ENCODE assay signal across 17 cellular contexts in the genomic region with DNA sequence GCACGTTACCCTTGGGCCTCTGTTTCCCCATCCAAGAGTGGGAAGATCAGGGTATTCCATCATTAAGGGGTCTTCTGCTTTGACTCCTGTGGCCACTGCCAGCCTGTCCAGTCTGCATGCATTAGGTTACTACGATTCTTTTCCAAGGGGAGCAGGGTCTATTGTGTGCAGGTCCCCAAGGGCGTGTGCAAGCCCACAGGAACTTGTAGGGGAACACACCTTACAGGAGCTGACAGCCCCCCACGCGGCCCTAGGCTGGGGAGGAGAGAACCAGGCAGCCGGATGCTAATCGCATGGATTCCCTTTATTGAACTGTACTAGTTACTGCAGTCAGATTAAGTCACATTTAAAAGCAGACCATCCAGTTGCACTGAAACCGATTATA.
DNase-seq lines count a peak whose midpoint lies in the region; ATAC-seq, FAIRE-seq and TF ChIP-seq lines count a peak whose summit lies in the region.
"Had no signal": no experiment of that assay in that cellular context is flagged by ENCODE, and none has a peak within 500 bp of the region (broad histone marks: within the 10 kb centered on the region; RNA-seq: fewer than 3 reads in every experiment).

No MANE protein-coding gene starts in this region.

- H3K9me3 Mint-ChIP-seq in neural progenitor cell, result peaks cover 4% of the 10 kb centered on the region
- H3K9me3 Mint-ChIP-seq: H9 had no signal

- no peak overlapping the region for H3K27ac ChIP-seq in RWPE2 (ENCODE audit: poor library complexity, severe bottlenecking)
- H3K27ac ChIP-seq in neural progenitor cell, result no peak overlapping the region
- no peak overlapping the region for H3K27ac ChIP-seq in tibial artery
- no peak overlapping the region for H3K27ac ChIP-seq in kidney (ENCODE audit: low read depth in 2 of 2, low read length in 2 of 2)
- H3K27ac ChIP-seq: 22Rv1 had no signal

- H3K4me3 ChIP-seq in RWPE2 (ENCODE audit: severe bottlenecking) (no peak overlapping the region), neural progenitor cell (no peak overlapping the region), tibial artery (no peak overlapping the region), kidney (ENCODE audit: low read length in 2 of 2) (no peak overlapping the region)
- H3K4me3 ChIP-seq: BLaER1 had no signal

- H3K36me3 Mint-ChIP-seq in neural progenitor cell, result peaks cover 28% of the 10 kb centered on the region
- H3K36me3 Mint-ChIP-seq: CD8-positive, alpha-beta memory T cell had no signal

- DNase-seq in NCI-H82 (lab: John Stamatoyannopoulos, UW), result peak; percentile 58
- DNase-seq in NCI-H82 treated with DMSO at 0.1 percent for 48 hours (lab: John Stamatoyannopoulos, UW; ENCODE audit: unreplicated experiment), result no peak
- peak; percentile 19 for DNase-seq in RWPE2 (ENCODE audit: low spot score)
- no peak for DNase-seq in neural progenitor cell (ENCODE audit: low spot score)
- peak; percentile 4 to 31 for DNase-seq in tibial artery
- no peak for DNase-seq in erythroblast (lab: John Stamatoyannopoulos, UW)
- no peak for DNase-seq in kidney
- DNase-seq: AML-193, Caco-2, DMS53, GF-D8, GOT3, H9 had no signal

- TF ChIP-seq POLR2A in erythroblast (IDR thresholded peaks at IDR 0.05; ENCODE audit: low read length), result no peak

- peak overlapping the region; percentile 27 for H3K4me3 Mint-ChIP-seq in neural progenitor cell
- H3K4me3 Mint-ChIP-seq: CD8-positive, alpha-beta memory T cell had no signal

- H3K4me2 ChIP-seq in neural progenitor cell, result no peak overlapping the region
- H3K4me2 ChIP-seq: BLaER1 had no signal

- no peak overlapping the region for H2AFZ ChIP-seq in neural progenitor cell (replicated peaks)

- peaks cover 11% of the 10 kb centered on the region for H3F3A ChIP-seq in neural progenitor cell (ENCODE audit: low read depth)

- FAIRE-seq in kidney (lab: Jason Lieb, UNC), result no peak
- FAIRE-seq: GM19239 had no signal

- peaks cover 31% of the 10 kb centered on the region for H3K4me1 Mint-ChIP-seq in neural progenitor cell

- H4K20me1 ChIP-seq in neural progenitor cell (ENCODE audit: low read depth), result peaks cover 16% of the 10 kb centered on the region
- H4K20me1 ChIP-seq: BLaER1 had no signal

- H3K9ac ChIP-seq in neural progenitor cell (no peak overlapping the region), kidney (ENCODE audit: low read length in 2 of 2) (no peak overlapping the region)
- H3K9ac ChIP-seq: BLaER1 had no signal

- intact Hi-C loops in tibial artery (cut with DNase I; ENCODE audit: low total_unique reads) (no loop called here), kidney (cut with DNase I) (no loop called here)

- ATAC-seq in RWPE2 (ENCODE audit: low read depth), result no peak

- H3K4me1 ChIP-seq in RWPE2 (ENCODE audit: insufficient read depth, poor library complexity, severe bottlenecking), result no peaks in the 10 kb centered on the region
- H3K4me1 ChIP-seq in neural progenitor cell, result peaks cover 16% of the 10 kb centered on the region
- peaks cover 0 to 15% (median 8%) of the 10 kb centered on the region in 4 donors for H3K4me1 ChIP-seq in tibial artery
- H3K4me1 ChIP-seq in kidney (ENCODE audit: control insufficient read depth in 1 of 2, insufficient read depth in 1 of 2, low read depth in 1 of 2, low read length in 2 of 2), result peaks cover 0 to 2% of the 10 kb centered on the region in 2 donors
- H3K4me1 ChIP-seq: Caco-2 had no signal

- TF ChIP-seq CTCF in RWPE2 (IDR thresholded peaks at IDR 0.05; ENCODE audit: poor library complexity, severe bottlenecking) (no peak), neural progenitor cell (IDR thresholded peaks at IDR 0.05) (no peak), tibial artery (IDR thresholded peaks at IDR 0.05) (no peak), kidney (IDR thresholded peaks at IDR 0.05; ENCODE audit: borderline replicate concordance, extremely low read depth, insufficient read depth) (no peak)

- H3K27ac Mint-ChIP-seq in neural progenitor cell, result no peak overlapping the region

- H3K36me3 ChIP-seq in RWPE2 (ENCODE audit: low read depth) (no peaks in the 10 kb centered on the region), neural progenitor cell (no peaks in the 10 kb centered on the region), tibial artery (no peaks in the 10 kb centered on the region), kidney (ENCODE audit: control insufficient read depth in 1 of 2, insufficient read depth in 2 of 2, low read length in 2 of 2) (no peaks in the 10 kb centered on the region)

- H3K79me2 ChIP-seq in neural progenitor cell (ENCODE audit: low read depth), result no peaks in the 10 kb centered on the region

- H3K9me3 ChIP-seq in RWPE2 (ENCODE audit: severe bottlenecking) (no peaks in the 10 kb centered on the region), neural progenitor cell (ENCODE audit: low read depth) (no peaks in the 10 kb centered on the region), tibial artery (peaks cover 0 to 11% (median 8%) of the 10 kb centered on the region in 3 donors), kidney (ENCODE audit: control insufficient read depth in 1 of 2, low read length in 2 of 2) (no peaks in the 10 kb centered on the region)
- H3K9me3 ChIP-seq: BLaER1, Caco-2 had no signal

- H3K27me3 ChIP-seq in RWPE2 (ENCODE audit: insufficient read depth, poor library complexity, severe bottlenecking), result peaks cover 3% of the 10 kb centered on the region
- no peaks in the 10 kb centered on the region for H3K27me3 ChIP-seq in neural progenitor cell
- H3K27me3 ChIP-seq in tibial artery, result no peaks in the 10 kb centered on the region
- H3K27me3 ChIP-seq: BLaER1 had no signal

- peaks cover 5% of the 10 kb centered on the region for H3K27me3 Mint-ChIP-seq in neural progenitor cell (ENCODE audit: insufficient read depth, low read depth)

Comparison
In these comparisons a context has a peak if more than half of its experiments do, and no peak if none do; other contexts are left out.
1. DNase-seq: peak in NCI-H82 (single experiment), RWPE2 (single experiment) and tibial artery (2 of 2); none in NCI-H82 treated with DMSO at 0.1 percent for 48 hours (single experiment), neural progenitor cell (single experiment), erythroblast (0 of 2) and kidney (single experiment).